In the genomic region with DNA sequence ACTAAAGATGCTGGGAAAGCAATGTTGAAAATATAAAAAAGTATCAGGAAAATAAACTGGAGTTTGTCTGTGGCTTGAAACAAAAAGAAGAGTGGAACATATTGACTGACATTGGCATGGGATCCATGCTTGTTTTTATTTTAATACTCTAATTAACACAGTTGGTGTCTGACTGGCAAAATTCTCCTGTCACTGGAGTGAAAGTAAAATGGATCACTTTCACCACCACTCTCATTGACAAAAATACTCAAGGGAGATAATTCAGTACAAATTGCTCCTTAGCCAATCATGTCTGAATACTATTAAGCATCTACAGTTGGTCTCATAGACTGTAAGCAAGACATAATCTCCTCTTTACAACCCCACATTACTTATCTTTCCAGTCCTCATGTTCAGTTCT, we compare ENCODE assay signal across 26 cellular contexts.
"Had no signal": no experiment of that assay in that cellular context is flagged by ENCODE, and none has a peak within 500 bp of the region (broad histone marks: within the 10 kb centered on the region; RNA-seq: fewer than 3 reads in every experiment).

No MANE protein-coding gene starts in this region.

- FAIRE-seq: colon, endometrium, endothelial cell of umbilical vein had no signal

- H3K27ac ChIP-seq: colonic mucosa, coronary artery, dorsolateral prefrontal cortex, epithelial cell of prostate, esophagus muscularis mucosa, esophagus squamous epithelium, foreskin keratinocyte, gastrocnemius medialis, gastroesophageal sphincter, heart left ventricle, heart right ventricle had no signal

- H3K4me1 ChIP-seq: colonic mucosa, esophagus muscularis mucosa, esophagus squamous epithelium, foreskin keratinocyte, gastrocnemius medialis, gastroesophageal sphincter, heart left ventricle, heart right ventricle had no signal

- H3K36me3 ChIP-seq: colonic mucosa, esophagus muscularis mucosa, esophagus squamous epithelium, gastrocnemius medialis, gastroesophageal sphincter, heart left ventricle, heart right ventricle had no signal

- DNase-seq: colonic mucosa; cortex of kidney; dermis blood vessel endothelial cell; dorsolateral prefrontal cortex; effector CD4-positive, alpha-beta T cell; effector CD8-positive, alpha-beta T cell; effector memory CD4-positive, alpha-beta T cell; effector memory CD8-positive, alpha-beta T cell; endodermal cell; erythroblast; esophagus squamous epithelium; foreskin fibroblast; foreskin keratinocyte; foreskin melanocyte; gastrocnemius medialis; glutamatergic neuron; head of caudate nucleus; heart left ventricle; heart right ventricle had no signal

- H3K9me3 ChIP-seq: colonic mucosa, gastrocnemius medialis had no signal

- H3K4me3 ChIP-seq: colonic mucosa, coronary artery, dorsolateral prefrontal cortex, esophagus muscularis mucosa, esophagus squamous epithelium, gastrocnemius medialis, gastroesophageal sphincter, heart left ventricle, heart right ventricle had no signal

- H3K27me3 ChIP-seq: colonic mucosa, dorsolateral prefrontal cortex, esophagus muscularis mucosa, esophagus squamous epithelium, gastrocnemius medialis, gastroesophageal sphincter had no signal
